ENCODE assay signal across 1 cellular context in the genomic region with DNA sequence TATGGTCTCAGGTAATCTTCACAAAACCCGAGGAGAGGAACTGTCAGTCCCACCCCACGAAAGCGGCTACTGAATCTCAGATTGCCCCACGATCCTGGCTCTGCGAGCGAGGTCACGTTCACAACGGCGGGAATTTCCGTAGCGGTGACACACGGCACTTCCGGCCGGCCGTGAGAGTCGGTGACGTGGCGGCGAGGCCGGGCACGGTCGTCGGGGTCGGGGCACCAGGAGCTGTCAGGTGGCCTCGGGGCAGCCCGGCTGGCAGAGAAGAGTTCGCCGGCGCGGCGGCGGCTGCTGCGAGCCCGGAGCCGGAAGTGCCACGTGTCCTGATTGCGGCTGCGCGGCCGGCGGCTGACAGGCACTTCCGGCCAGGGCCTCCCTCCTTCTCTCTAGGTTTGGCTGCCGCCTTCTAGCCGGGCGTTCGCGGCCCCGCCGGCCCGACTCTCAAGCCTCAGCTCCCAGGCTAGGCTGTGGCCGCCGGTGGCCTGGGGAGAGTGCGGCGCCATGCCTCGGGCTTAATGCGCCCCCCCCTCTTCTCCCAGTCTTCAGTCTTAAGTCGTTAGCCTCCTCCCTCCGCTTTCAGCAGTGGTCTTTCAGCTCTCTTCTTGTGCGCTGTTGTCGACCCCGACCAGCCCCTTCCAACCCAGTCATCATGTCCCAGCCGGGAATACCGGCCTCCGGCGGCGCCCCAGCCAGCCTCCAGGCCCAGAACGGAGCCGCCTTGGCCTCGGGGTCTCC.
TF ChIP-seq lines count a peak whose summit lies in the region.

A gene (plus strand): TSS at position 361 of the 738 bp plus-strand sequence. CDS start 292 bp downstream, at position 653.

TF ChIP-seq in K562, 482 proteins besides CTCF, POLR2A, EP300 and RAD21 (continued from another document and continues in another):
- TF ChIP-seq, protein P1, sequence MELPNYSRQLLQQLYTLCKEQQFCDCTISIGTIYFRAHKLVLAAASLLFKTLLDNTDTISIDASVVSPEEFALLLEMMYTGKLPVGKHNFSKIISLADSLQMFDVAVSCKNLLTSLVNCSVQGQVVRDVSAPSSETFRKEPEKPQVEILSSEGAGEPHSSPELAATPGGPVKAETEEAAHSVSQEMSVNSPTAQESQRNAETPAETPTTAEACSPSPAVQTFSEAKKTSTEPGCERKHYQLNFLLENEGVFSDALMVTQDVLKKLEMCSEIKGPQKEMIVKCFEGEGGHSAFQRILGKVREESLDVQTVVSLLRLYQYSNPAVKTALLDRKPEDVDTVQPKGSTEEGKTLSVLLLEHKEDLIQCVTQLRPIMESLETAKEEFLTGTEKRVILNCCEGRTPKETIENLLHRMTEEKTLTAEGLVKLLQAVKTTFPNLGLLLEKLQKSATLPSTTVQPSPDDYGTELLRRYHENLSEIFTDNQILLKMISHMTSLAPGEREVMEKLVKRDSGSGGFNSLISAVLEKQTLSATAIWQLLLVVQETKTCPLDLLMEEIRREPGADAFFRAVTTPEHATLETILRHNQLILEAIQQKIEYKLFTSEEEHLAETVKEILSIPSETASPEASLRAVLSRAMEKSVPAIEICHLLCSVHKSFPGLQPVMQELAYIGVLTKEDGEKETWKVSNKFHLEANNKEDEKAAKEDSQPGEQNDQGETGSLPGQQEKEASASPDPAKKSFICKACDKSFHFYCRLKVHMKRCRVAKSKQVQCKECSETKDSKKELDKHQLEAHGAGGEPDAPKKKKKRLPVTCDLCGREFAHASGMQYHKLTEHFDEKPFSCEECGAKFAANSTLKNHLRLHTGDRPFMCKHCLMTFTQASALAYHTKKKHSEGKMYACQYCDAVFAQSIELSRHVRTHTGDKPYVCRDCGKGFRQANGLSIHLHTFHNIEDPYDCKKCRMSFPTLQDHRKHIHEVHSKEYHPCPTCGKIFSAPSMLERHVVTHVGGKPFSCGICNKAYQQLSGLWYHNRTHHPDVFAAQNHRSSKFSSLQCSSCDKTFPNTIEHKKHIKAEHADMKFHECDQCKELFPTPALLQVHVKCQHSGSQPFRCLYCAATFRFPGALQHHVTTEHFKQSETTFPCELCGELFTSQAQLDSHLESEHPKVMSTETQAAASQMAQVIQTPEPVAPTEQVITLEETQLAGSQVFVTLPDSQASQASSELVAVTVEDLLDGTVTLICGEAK (IDR thresholded peaks at IDR 0.05), result peak; percentile 94
- TF ChIP-seq, protein P1 (CRISPR knock-in tag; IDR thresholded peaks at IDR 0.05), result no peak
- TF ChIP-seq MCM5 (IDR thresholded peaks at IDR 0.05; ENCODE audit: low read depth) (no peak), HMGN3 (IDR thresholded peaks at IDR 0.05; ENCODE audit: borderline replicate concordance, extremely low read depth, insufficient read length, low read depth, low read length) (peak; percentile 84), NR1H2 (CRISPR knock-in tag; IDR thresholded peaks at IDR 0.05) (no peak), CCNT2 (IDR thresholded peaks at IDR 0.05; ENCODE audit: borderline replicate concordance, extremely low read depth, insufficient read length, low read depth, low read length) (peak; percentile 73), BRD9 (IDR thresholded peaks at IDR 0.05; ENCODE audit: low read depth, partially characterized antibody) (peak; percentile 54), LARP7 (IDR thresholded peaks at IDR 0.05) (0 out of 2 replicates have a peak, but pooled peaks have one; percentile 13), MECOM (CRISPR knock-in tag; IDR thresholded peaks at IDR 0.05) (no peak), SNIP1 (IDR thresholded peaks at IDR 0.05; ENCODE audit: low read depth) (peak; percentile 70; the same call in 1 of the 2 replicates), ZNF146 (CRISPR knock-in tag; IDR thresholded peaks at IDR 0.05; ENCODE audit: unreplicated experiment) (no peak), ZNF140 (CRISPR knock-in tag; IDR thresholded peaks at IDR 0.05) (no peak), NRF1 (conservative IDR thresholded peaks at IDR 0.05 in 1 of 2, IDR thresholded peaks at IDR 0.05 in 1 of 2) (peak; percentile 89 to 91), TAF1 (IDR thresholded peaks at IDR 0.05; ENCODE audit: control insufficient read depth, extremely low read depth, insufficient read depth, low read length, severe bottlenecking) (peak; percentile 73), STAT5A (IDR thresholded peaks at IDR 0.05; ENCODE audit: borderline replicate concordance, low read length) (no peak; the same call in 1 of the 2 replicates)
- TF ChIP-seq, protein P2, sequence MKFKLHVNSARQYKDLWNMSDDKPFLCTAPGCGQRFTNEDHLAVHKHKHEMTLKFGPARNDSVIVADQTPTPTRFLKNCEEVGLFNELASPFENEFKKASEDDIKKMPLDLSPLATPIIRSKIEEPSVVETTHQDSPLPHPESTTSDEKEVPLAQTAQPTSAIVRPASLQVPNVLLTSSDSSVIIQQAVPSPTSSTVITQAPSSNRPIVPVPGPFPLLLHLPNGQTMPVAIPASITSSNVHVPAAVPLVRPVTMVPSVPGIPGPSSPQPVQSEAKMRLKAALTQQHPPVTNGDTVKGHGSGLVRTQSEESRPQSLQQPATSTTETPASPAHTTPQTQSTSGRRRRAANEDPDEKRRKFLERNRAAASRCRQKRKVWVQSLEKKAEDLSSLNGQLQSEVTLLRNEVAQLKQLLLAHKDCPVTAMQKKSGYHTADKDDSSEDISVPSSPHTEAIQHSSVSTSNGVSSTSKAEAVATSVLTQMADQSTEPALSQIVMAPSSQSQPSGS (CRISPR knock-in tag; IDR thresholded peaks at IDR 0.05), result no peak
- TF ChIP-seq, protein P3, sequence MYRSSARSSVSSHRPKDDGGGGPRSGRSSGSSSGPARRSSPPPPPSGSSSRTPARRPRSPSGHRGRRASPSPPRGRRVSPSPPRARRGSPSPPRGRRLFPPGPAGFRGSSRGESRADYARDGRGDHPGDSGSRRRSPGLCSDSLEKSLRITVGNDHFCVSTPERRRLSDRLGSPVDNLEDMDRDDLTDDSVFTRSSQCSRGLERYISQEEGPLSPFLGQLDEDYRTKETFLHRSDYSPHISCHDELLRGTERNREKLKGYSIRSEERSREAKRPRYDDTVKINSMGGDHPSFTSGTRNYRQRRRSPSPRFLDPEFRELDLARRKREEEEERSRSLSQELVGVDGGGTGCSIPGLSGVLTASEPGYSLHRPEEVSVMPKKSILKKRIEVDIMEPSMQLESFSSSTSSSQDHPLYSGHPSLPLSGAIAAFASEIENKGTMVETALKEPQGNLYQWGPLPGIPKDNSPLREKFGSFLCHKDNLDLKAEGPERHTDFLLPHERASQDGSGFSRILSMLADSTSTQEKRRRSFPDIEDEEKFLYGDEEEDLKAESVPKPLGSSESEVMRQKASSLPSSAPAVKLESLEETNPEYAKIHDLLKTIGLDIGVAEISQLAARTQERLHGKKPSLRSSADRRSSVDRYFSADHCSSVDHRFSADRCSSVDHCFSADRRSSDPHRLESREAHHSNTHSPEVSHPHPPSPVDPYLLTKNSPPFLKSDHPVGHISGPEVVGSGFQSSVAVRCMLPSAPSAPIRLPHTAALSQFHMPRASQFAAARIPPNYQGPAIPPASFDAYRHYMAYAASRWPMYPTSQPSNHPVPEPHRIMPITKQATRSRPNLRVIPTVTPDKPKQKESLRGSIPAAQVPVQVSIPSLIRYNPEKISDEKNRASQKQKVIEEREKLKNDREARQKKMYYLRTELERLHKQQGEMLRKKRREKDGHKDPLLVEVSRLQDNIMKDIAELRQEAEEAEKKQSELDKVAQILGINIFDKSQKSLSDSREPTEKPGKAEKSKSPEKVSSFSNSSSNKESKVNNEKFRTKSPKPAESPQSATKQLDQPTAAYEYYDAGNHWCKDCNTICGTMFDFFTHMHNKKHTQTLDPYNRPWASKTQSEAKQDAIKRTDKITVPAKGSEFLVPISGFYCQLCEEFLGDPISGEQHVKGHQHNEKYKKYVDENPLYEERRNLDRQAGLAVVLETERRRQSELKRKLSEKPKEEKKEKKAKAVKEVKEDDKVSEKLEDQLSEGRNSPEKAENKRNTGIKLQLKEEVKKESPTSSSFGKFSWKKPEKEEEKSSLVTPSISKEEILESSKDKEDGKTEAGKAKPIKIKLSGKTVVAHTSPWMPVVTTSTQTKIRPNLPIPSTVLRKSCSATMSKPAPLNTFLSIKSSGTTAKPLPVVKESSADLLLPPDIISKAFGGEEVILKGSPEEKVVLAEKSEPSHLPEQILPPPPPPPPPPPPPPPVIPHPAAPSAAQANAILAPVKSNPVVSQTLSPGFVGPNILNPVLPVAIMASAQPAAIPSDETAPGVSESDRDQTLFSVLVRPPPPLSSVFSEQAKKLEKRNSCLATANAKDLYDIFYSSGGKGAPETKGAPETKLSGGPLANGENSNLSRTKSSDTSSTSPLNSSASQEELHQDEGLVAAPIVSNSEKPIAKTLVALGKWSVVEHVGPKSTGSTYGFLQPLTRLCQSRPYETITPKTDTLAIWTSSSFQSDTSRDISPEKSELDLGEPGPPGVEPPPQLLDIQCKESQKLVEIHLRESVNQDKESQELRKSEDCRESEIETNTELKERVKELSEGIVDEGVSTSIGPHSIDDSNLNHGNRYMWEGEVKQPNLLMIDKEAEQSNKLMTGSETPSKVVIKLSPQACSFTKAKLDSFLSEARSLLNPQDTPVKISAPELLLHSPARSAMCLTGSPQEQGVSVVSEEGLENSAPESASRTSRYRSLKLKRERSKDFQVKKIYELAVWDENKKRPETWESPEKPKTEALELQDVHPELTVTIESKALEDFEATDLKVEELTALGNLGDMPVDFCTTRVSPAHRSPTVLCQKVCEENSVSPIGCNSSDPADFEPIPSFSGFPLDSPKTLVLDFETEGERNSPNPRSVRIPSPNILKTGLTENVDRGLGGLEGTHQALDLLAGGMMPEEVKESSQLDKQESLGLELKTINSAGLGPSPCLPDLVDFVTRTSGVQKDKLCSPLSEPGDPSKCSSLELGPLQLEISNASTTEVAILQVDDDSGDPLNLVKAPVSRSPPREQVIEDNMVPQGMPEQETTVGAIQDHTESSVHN (IDR thresholded peaks at IDR 0.05; ENCODE audit: borderline replicate concordance in 1 of 2, low read depth in 1 of 2), result peak in 1 of 2 experiments; percentile 61; a peak in 2 of 4 replicates
- TF ChIP-seq, protein P4, sequence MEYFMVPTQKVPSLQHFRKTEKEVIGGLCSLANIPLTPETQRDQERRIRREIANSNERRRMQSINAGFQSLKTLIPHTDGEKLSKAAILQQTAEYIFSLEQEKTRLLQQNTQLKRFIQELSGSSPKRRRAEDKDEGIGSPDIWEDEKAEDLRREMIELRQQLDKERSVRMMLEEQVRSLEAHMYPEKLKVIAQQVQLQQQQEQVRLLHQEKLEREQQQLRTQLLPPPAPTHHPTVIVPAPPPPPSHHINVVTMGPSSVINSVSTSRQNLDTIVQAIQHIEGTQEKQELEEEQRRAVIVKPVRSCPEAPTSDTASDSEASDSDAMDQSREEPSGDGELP (CRISPR knock-in tag; IDR thresholded peaks at IDR 0.05; ENCODE audit: borderline replicate concordance), result peak; percentile 88
- TF ChIP-seq, protein P5, sequence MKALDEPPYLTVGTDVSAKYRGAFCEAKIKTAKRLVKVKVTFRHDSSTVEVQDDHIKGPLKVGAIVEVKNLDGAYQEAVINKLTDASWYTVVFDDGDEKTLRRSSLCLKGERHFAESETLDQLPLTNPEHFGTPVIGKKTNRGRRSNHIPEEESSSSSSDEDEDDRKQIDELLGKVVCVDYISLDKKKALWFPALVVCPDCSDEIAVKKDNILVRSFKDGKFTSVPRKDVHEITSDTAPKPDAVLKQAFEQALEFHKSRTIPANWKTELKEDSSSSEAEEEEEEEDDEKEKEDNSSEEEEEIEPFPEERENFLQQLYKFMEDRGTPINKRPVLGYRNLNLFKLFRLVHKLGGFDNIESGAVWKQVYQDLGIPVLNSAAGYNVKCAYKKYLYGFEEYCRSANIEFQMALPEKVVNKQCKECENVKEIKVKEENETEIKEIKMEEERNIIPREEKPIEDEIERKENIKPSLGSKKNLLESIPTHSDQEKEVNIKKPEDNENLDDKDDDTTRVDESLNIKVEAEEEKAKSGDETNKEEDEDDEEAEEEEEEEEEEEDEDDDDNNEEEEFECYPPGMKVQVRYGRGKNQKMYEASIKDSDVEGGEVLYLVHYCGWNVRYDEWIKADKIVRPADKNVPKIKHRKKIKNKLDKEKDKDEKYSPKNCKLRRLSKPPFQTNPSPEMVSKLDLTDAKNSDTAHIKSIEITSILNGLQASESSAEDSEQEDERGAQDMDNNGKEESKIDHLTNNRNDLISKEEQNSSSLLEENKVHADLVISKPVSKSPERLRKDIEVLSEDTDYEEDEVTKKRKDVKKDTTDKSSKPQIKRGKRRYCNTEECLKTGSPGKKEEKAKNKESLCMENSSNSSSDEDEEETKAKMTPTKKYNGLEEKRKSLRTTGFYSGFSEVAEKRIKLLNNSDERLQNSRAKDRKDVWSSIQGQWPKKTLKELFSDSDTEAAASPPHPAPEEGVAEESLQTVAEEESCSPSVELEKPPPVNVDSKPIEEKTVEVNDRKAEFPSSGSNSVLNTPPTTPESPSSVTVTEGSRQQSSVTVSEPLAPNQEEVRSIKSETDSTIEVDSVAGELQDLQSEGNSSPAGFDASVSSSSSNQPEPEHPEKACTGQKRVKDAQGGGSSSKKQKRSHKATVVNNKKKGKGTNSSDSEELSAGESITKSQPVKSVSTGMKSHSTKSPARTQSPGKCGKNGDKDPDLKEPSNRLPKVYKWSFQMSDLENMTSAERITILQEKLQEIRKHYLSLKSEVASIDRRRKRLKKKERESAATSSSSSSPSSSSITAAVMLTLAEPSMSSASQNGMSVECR (CRISPR knock-in tag; IDR thresholded peaks at IDR 0.05), result peak; percentile 88
- TF ChIP-seq, protein P6, sequence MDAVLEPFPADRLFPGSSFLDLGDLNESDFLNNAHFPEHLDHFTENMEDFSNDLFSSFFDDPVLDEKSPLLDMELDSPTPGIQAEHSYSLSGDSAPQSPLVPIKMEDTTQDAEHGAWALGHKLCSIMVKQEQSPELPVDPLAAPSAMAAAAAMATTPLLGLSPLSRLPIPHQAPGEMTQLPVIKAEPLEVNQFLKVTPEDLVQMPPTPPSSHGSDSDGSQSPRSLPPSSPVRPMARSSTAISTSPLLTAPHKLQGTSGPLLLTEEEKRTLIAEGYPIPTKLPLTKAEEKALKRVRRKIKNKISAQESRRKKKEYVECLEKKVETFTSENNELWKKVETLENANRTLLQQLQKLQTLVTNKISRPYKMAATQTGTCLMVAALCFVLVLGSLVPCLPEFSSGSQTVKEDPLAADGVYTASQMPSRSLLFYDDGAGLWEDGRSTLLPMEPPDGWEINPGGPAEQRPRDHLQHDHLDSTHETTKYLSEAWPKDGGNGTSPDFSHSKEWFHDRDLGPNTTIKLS (IDR thresholded peaks at IDR 0.05; ENCODE audit: borderline replicate concordance, low read depth), result peak; percentile 100
